In the genomic region with DNA sequence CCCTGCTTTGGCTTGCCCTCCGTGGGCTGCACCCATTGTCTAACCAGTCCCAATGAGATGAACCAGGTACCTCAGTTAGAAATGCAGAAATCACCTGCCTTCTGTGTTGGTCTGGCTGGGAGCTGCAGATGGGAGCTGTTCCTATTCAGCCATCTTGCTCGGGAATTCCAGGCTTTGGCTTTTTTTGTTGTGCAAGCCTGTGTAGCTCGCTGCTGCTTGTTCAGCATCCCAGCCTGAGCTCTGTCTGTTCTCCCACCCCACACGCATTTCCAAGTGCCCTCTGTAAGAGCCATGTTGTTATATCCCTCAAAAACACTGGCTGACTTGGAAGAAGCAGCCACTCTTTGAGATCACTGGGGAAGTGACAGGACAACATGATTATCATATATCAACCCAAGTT, we compare ENCODE assay signal across 26 cellular contexts.
"Had no signal": no experiment of that assay in that cellular context is flagged by ENCODE, and none has a peak within 500 bp of the region (broad histone marks: within the 10 kb centered on the region; RNA-seq: fewer than 3 reads in every experiment).

No MANE protein-coding gene starts in this region.

- H3K27me3 Mint-ChIP-seq: activated CD4-positive, alpha-beta T cell treated with anti-CD3 and anti-CD28 coated beads for 36 hours; activated CD8-positive, alpha-beta T cell treated with anti-CD3 and anti-CD28 coated beads for 36 hours; activated naive CD4-positive, alpha-beta T cell treated with anti-CD3 and anti-CD28 coated beads, Interleukin-2, amount 10 ng/mL, durations not matched to agents 7 days and 5 days; activated naive CD8-positive, alpha-beta T cell treated with anti-CD3 and anti-CD28 coated beads, Interleukin-2, amount 10 ng/mL, durations not matched to agents 7 days and 5 days had no signal

- H3K9me3 Mint-ChIP-seq: activated CD8-positive, alpha-beta T cell treated with anti-CD3 and anti-CD28 coated beads for 36 hours; activated naive CD4-positive, alpha-beta T cell treated with anti-CD3 and anti-CD28 coated beads, Interleukin-2, amount 10 ng/mL, durations not matched to agents 7 days and 5 days; activated T-helper 2 cell treated with anti-CD3 and anti-CD28 coated beads, Interferon-gamma antibody, Interleukin-2, Interleukin-4, amounts not matched to agents 10 μg/mL and 5 μg/mL and 100 μg/mL, durations not matched to agents 14 hours and 24 hours and 36 hours had no signal

- H3K4me3 ChIP-seq: adrenal gland, Peyer's patch, SJCRH30 had no signal

- H3K4me1 Mint-ChIP-seq: activated CD4-positive, alpha-beta T cell treated with anti-CD3 and anti-CD28 coated beads for 36 hours; activated naive CD4-positive, alpha-beta T cell treated with anti-CD3 and anti-CD28 coated beads, Interleukin-2, amount 10 ng/mL, durations not matched to agents 7 days and 5 days; activated naive CD8-positive, alpha-beta T cell treated with anti-CD3 and anti-CD28 coated beads, Interleukin-2, amount 10 ng/mL, durations not matched to agents 7 days and 5 days had no signal

- H3K27ac Mint-ChIP-seq: activated CD4-positive, alpha-beta T cell treated with anti-CD3 and anti-CD28 coated beads for 36 hours; activated CD8-positive, alpha-beta T cell treated with anti-CD3 and anti-CD28 coated beads for 36 hours; activated naive CD4-positive, alpha-beta T cell treated with anti-CD3 and anti-CD28 coated beads, Interleukin-2, amount 10 ng/mL, durations not matched to agents 7 days and 5 days; activated naive CD8-positive, alpha-beta T cell treated with anti-CD3 and anti-CD28 coated beads, Interleukin-2, amount 10 ng/mL, durations not matched to agents 7 days and 5 days; activated T-helper 2 cell treated with anti-CD3 and anti-CD28 coated beads, Interferon-gamma antibody, Interleukin-2, Interleukin-4, amounts not matched to agents 10 μg/mL and 5 μg/mL and 100 μg/mL, durations not matched to agents 14 hours and 24 hours and 36 hours had no signal

- H3K36me3 ChIP-seq: adrenal gland, Peyer's patch had no signal

- H3K9me3 ChIP-seq: adrenal gland, Peyer's patch, SK-N-SH had no signal

- H3K36me3 Mint-ChIP-seq: activated naive CD4-positive, alpha-beta T cell treated with anti-CD3 and anti-CD28 coated beads, Interleukin-2, amount 10 ng/mL, durations not matched to agents 7 days and 5 days; activated naive CD8-positive, alpha-beta T cell treated with anti-CD3 and anti-CD28 coated beads, Interleukin-2, amount 10 ng/mL, durations not matched to agents 7 days and 5 days had no signal

- H3K4me1 ChIP-seq: adrenal gland, Peyer's patch, SJCRH30 had no signal

- H3K27me3 ChIP-seq: adrenal gland, Peyer's patch, SJCRH30 had no signal

- DNase-seq: activated CD4-positive, alpha-beta T cell treated with anti-CD3 and anti-CD28 coated beads for 36 hours; activated CD4-positive, alpha-beta T cell treated with anti-CD3 and anti-CD28 coated beads, Interleukin-2, amount 50 U/mL, for 1 hour; activated CD8-positive, alpha-beta memory T cell treated with anti-CD3 and anti-CD28 coated beads, Interleukin-2, amount 50 U/mL, for 4 hours; activated CD8-positive, alpha-beta T cell treated with anti-CD3 and anti-CD28 coated beads for 36 hours; activated gamma-delta T cell treated with Interleukin-2 at 50 U/mL for 16 hours; activated naive CD4-positive, alpha-beta T cell treated with anti-CD3 and anti-CD28 coated beads, Interleukin-2, amount 10 ng/mL, durations not matched to agents 7 days and 5 days; activated naive CD8-positive, alpha-beta T cell treated with anti-CD3 and anti-CD28 coated beads, Interleukin-2, amount 10 ng/mL, durations not matched to agents 7 days and 5 days; activated T-cell treated with anti-CD3 and anti-CD28 coated beads, Interleukin-2, amount 50 U/mL, for 72 hours; adrenal gland; anterior cingulate cortex; cerebellar nuclear complex; NCI-H1048; NCI-H146; NCI-H1930; NCI-H2171; NCI-H226; NCI-H526 treated with DMSO at 0.1 percent for 48 hours; NCI-H82; Peyer's patch; Right ventricle myocardium superior; SJCRH30; SK-N-SH; T-helper 1 cell had no signal

- H3K27ac ChIP-seq: adrenal gland, Peyer's patch, RWPE1, SJCRH30, VCaP had no signal

- H3K4me3 Mint-ChIP-seq: activated CD4-positive, alpha-beta T cell treated with anti-CD3 and anti-CD28 coated beads for 36 hours; activated CD8-positive, alpha-beta T cell treated with anti-CD3 and anti-CD28 coated beads for 36 hours; activated naive CD4-positive, alpha-beta T cell treated with anti-CD3 and anti-CD28 coated beads, Interleukin-2, amount 10 ng/mL, durations not matched to agents 7 days and 5 days; activated naive CD8-positive, alpha-beta T cell treated with anti-CD3 and anti-CD28 coated beads, Interleukin-2, amount 10 ng/mL, durations not matched to agents 7 days and 5 days; activated T-cell treated with anti-CD3 and anti-CD28 coated beads, Interleukin-2, amount 50 U/mL, for 72 hours had no signal
